Comparison of ENCODE assay signal across 19 cellular contexts in the genomic region with DNA sequence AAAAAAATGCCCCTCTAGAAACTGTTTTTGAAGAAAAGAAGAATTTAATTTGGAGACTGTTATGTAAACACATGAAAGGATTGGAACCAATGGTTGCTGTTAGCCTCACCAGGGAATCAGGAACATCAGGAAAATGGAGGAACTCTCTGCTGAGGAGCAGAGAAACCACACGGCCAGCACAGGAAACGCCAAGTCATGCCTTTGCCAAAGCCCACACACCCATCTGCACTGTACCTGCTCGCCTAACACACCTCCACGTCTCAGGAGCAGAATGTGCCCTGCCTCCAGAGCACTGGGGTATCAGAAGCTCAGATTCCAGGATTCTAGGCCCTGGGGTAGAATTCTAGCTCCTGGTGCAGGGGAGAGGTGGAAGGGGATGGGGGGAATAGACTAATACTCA. TPM values are rescaled to one million over a fixed set of nuclear protein-coding genes. Genes with fewer than 3 reads are reported as not detected.
"Had no signal": no experiment of that assay in that cellular context is flagged by ENCODE, and none has a peak within 500 bp of the region (broad histone marks: within the 10 kb centered on the region; RNA-seq: fewer than 3 reads in every experiment).

No MANE protein-coding gene starts in this region.

- ATAC-seq: activated naive CD4-positive, alpha-beta T cell treated with anti-CD3 and anti-CD28 coated beads, Interleukin-2, amount 50 U/mL, for 72 hours; heart left ventricle; left lung; stimulated activated effector memory CD8-positive, alpha-beta T cell treated with anti-CD3 and anti-CD28 coated beads, Interleukin-12 subunit alpha, Interleukin-12 subunit beta, amount 100 ng/mL, for 72 hours had no signal

- H3K27ac Mint-ChIP-seq: neural progenitor cell; stimulated activated effector memory CD8-positive, alpha-beta T cell treated with anti-CD3 and anti-CD28 coated beads, Interleukin-12 subunit alpha, Interleukin-12 subunit beta, amount 100 ng/mL, for 72 hours; T-helper 1 cell treated with Interleukin-12 subunit alpha and Interleukin-12 subunit beta and Interleukin-4 antibody, amounts not matched to agents 30 μg/mL and 1 μg/mL, for 36 hours had no signal

- DNase-seq: activated CD4-positive, CD25-positive, alpha-beta regulatory T cell; activated effector memory CD4-positive, alpha-beta T cell treated with anti-CD3 and anti-CD28 coated beads, Interleukin-2, amount 50 U/mL, for 16 hours; activated T-cell treated with anti-CD3 and anti-CD28 coated beads, Interleukin-2, amount 50 U/mL, for 1 hour; aorta; heart left ventricle; islet precursor cell; left lung; transverse colon had no signal

- H3K4me1 Mint-ChIP-seq: neural progenitor cell; stimulated activated effector memory CD8-positive, alpha-beta T cell treated with anti-CD3 and anti-CD28 coated beads, Interleukin-12 subunit alpha, Interleukin-12 subunit beta, amount 100 ng/mL, for 72 hours had no signal

- H3K9me3 ChIP-seq: heart left ventricle, left lung, transverse colon had no signal

- FAIRE-seq: endometrium, frontal cortex, TTC549 had no signal

- H3K27me3 ChIP-seq: heart left ventricle, left lung, neural progenitor cell, transverse colon had no signal

- H3K4me3 Mint-ChIP-seq: neural progenitor cell; stimulated activated effector memory CD8-positive, alpha-beta T cell treated with anti-CD3 and anti-CD28 coated beads, Interleukin-12 subunit alpha, Interleukin-12 subunit beta, amount 100 ng/mL, for 72 hours; T-helper 1 cell treated with Interleukin-12 subunit alpha and Interleukin-12 subunit beta and Interleukin-4 antibody, amounts not matched to agents 30 μg/mL and 1 μg/mL, for 36 hours had no signal

- H3K27ac ChIP-seq: heart left ventricle, left lung, neural progenitor cell, skin epidermis, transverse colon had no signal

- H3K4me1 ChIP-seq: neural progenitor cell had no signal

- H3K36me3 Mint-ChIP-seq: activated naive CD4-positive, alpha-beta T cell treated with anti-CD3 and anti-CD28 coated beads, Interleukin-2, amount 50 U/mL, for 72 hours; neural progenitor cell; stimulated activated effector memory CD8-positive, alpha-beta T cell treated with anti-CD3 and anti-CD28 coated beads, Interleukin-12 subunit alpha, Interleukin-12 subunit beta, amount 100 ng/mL, for 72 hours had no signal

- H3K4me2 ChIP-seq: neural progenitor cell had no signal

- H3K36me3 ChIP-seq: heart left ventricle, left lung, neural progenitor cell, transverse colon had no signal

- H3K4me3 ChIP-seq: heart left ventricle, left lung, neural progenitor cell, skin epidermis, transverse colon had no signal

- H2AFZ ChIP-seq: neural progenitor cell had no signal

- H3K9me3 Mint-ChIP-seq: neural progenitor cell; stimulated activated effector memory CD8-positive, alpha-beta T cell treated with anti-CD3 and anti-CD28 coated beads, Interleukin-12 subunit alpha, Interleukin-12 subunit beta, amount 100 ng/mL, for 72 hours; T-helper 1 cell treated with Interleukin-12 subunit alpha and Interleukin-12 subunit beta and Interleukin-4 antibody, amounts not matched to agents 30 μg/mL and 1 μg/mL, for 36 hours had no signal

- H3K9ac ChIP-seq: neural progenitor cell had no signal

RNA-seq across cellular contexts. Expression of gene SCYGR1, which starts 9.8 kb away (rescaled TPM):
- total RNA-seq: activated naive CD4-positive, alpha-beta T cell treated with anti-CD3 and anti-CD28 coated beads, Interleukin-2, amount 50 U/mL, for 72 hours; aorta; frontal cortex; heart left ventricle; left lung; mesenteric fat pad; myocyte; subcutaneous adipose tissue; transverse colon had no signal
- polyA plus RNA-seq: aorta, heart left ventricle had no signal

RNA-seq across cellular contexts. Expression of gene TM4SF20, which starts 18.5 kb away (rescaled TPM):
- total RNA-seq: activated naive CD4-positive, alpha-beta T cell treated with anti-CD3 and anti-CD28 coated beads, Interleukin-2, amount 50 U/mL, for 72 hours; aorta; frontal cortex; heart left ventricle; left lung; myocyte had no signal
- polyA plus RNA-seq: heart left ventricle had no signal
